ENCODE assay signal across 14 cellular contexts in genomic region chr4:24915121-24915922, GRCh38. TPM values are rescaled to one million over a fixed set of nuclear protein-coding genes. Genes with fewer than 3 reads are reported as not detected.
A peak's percentile ranks its signal among the peaks of the same experiment; 100 is the strongest.
DNase-seq lines count a peak whose midpoint lies in the region; ATAC-seq and TF ChIP-seq lines count a peak whose summit lies in the region.
"Had no signal": no experiment of that assay in that cellular context is flagged by ENCODE, and none has a peak within 500 bp of the region (broad histone marks: within the 10 kb centered on the region; RNA-seq: fewer than 3 reads in every experiment).

No MANE protein-coding gene starts in this region.

- no peak overlapping the region for H2AFZ ChIP-seq in HCT116 (ENCODE audit: low read depth, low read length, poor library complexity, severe bottlenecking)
- H2AFZ ChIP-seq: parathyroid adenoma had no signal

- H3K4me2 ChIP-seq in BLaER1 (peak overlapping the region; percentile 81), HCT116 (ENCODE audit: low read length) (no peak overlapping the region)

- 0 out of 6 replicates have a peak, but pooled peaks of 2 of the 3 experiments have one; percentile 7 to 16 for TF ChIP-seq CTCF in HCT116 (IDR thresholded peaks at IDR 0.05 in 2 of 3, conservative IDR thresholded peaks at IDR 0.05 in 1 of 3; ENCODE audit: borderline replicate concordance in 1 of 3, insufficient read depth in 1 of 3, low read depth in 2 of 3, low read length in 2 of 3)
- TF ChIP-seq CTCF in astrocyte of the spinal cord (IDR thresholded peaks at IDR 0.05; ENCODE audit: low read depth, low read length), result peak; percentile 21

- H3K4me3 ChIP-seq in BLaER1 (no peak overlapping the region), HCT116 (replicated peaks in 1 of 2; ENCODE audit: low read depth in 1 of 2, low read length in 2 of 2) (no peak overlapping the region), astrocyte of the spinal cord (ENCODE audit: low read depth, low read length) (no peak overlapping the region)
- H3K4me3 ChIP-seq: coronary artery, HAP-1 had no signal

- peak overlapping the region; percentile 72; the same call in 1 of the 2 replicates for H3K27ac ChIP-seq in BLaER1
- H3K27ac ChIP-seq in HCT116 (ENCODE audit: low read depth, low read length), result no peak overlapping the region
- H3K27ac ChIP-seq: coronary artery, parathyroid adenoma had no signal

- ATAC-seq in HCT116, result no peak
- ATAC-seq in esophagus mucosa, result no peak
- no peak for ATAC-seq in HG03196 (IDR thresholded peaks at IDR 0.05; ENCODE audit: unreplicated experiment)
- ATAC-seq in HG03457 (IDR thresholded peaks at IDR 0.05; ENCODE audit: unreplicated experiment), result no peak
- ATAC-seq: activated CD8-positive, alpha-beta T cell treated with anti-CD3 and anti-CD28 coated beads for 36 hours had no signal

- no peak for DNase-seq in HCT116 (ENCODE audit: low read depth, low spot score)
- no peak for DNase-seq in astrocyte of the spinal cord (ENCODE audit: low read depth, low spot score)
- peak; percentile 57 for DNase-seq in islet precursor cell
- DNase-seq: activated CD8-positive, alpha-beta T cell treated with anti-CD3 and anti-CD28 coated beads for 36 hours; glutamatergic neuron; stimulated activated naive CD4-positive, alpha-beta T cell; SW 1271 had no signal

- H3K79me2 ChIP-seq in HCT116 (ENCODE audit: insufficient read depth, low read length), result no peaks in the 10 kb centered on the region
- H3K79me2 ChIP-seq: parathyroid adenoma had no signal

- H3K27me3 ChIP-seq in BLaER1 (no peaks in the 10 kb centered on the region), HCT116 (ENCODE audit: insufficient read depth, low read length) (no peaks in the 10 kb centered on the region)

- POLR2A ChIA-PET in HCT116 (lab: Charles Lee), result interaction anchor here (1.2 kb wide), 1 partner anchor 358 kb away, joined by 3 read pairs; no protein-coding TSS in a partner anchor

- in situ Hi-C loops in astrocyte of the spinal cord (cut with HindIII; ENCODE audit: low sequenced_read_pairs), result no loop called here

- H3K4me1 ChIP-seq in BLaER1 (peaks cover 61% of the 10 kb centered on the region), HCT116 (ENCODE audit: control insufficient read depth in 1 of 2, insufficient read depth in 2 of 2, low read length in 2 of 2) (peaks cover 10 to 13% of the 10 kb centered on the region in 2 experiments)
- H3K4me1 ChIP-seq: parathyroid adenoma had no signal

- no peaks in the 10 kb centered on the region for H4K20me1 ChIP-seq in BLaER1
- no peaks in the 10 kb centered on the region for H4K20me1 ChIP-seq in HCT116 (ENCODE audit: insufficient read depth)

- H3K36me3 ChIP-seq in BLaER1 (peaks cover 9% of the 10 kb centered on the region), HCT116 (ENCODE audit: control insufficient read depth in 1 of 2, insufficient read depth in 2 of 2, low read length in 2 of 2) (no peaks in the 10 kb centered on the region)
- H3K36me3 ChIP-seq: HAP-1 had no signal

- RAD21 ChIA-PET in HCT116 (lab: Charles Lee; ENCODE audit: low non-redundant PET in 1 of 2, low total read pairs in 2 of 2, uncharacterized antibody in 2 of 2, unreplicated experiment in 2 of 2), result no interaction called here

- H3K9me2 ChIP-seq in HCT116 (ENCODE audit: insufficient read depth), result no peaks in the 10 kb centered on the region

- TF ChIP-seq RAD21 in HCT116 (IDR thresholded peaks at IDR 0.05; ENCODE audit: low read depth), result peak; percentile 45

- no TSS peak for BruUV-seq in HCT116 (replicated peaks; lab: Mats Ljungman, UMichigan)

- H3K9ac ChIP-seq in BLaER1 (peak overlapping the region; percentile 33; the same call in 1 of the 2 replicates), HCT116 (ENCODE audit: low read length) (no peak overlapping the region)
- H3K9ac ChIP-seq: parathyroid adenoma had no signal

- intact Hi-C loops in HCT116 (cut with micrococcal nuclease), result no loop called here

- CTCF ChIA-PET in HCT116 (lab: Charles Lee), result no interaction called here

- TF ChIP-seq POLR2A in HCT116 (IDR thresholded peaks at IDR 0.05; ENCODE audit: borderline replicate concordance, extremely low read depth, insufficient read depth, insufficient read length), result no peak

- H3K9me3 ChIP-seq in BLaER1 (peaks cover 52% of the 10 kb centered on the region), HCT116 (ENCODE audit: control insufficient read depth in 1 of 2, insufficient read depth in 1 of 2, low read depth in 1 of 2, low read length in 2 of 2) (no peaks in the 10 kb centered on the region)
- H3K9me3 ChIP-seq: HAP-1 had no signal

TF ChIP-seq in HCT116, 20 proteins besides CTCF, POLR2A, EP300 and RAD21:
- TF ChIP-seq POLR2AphosphoS5 (IDR thresholded peaks at IDR 0.05; ENCODE audit: low read depth, low read length), result no peak
- TF ChIP-seq SRF (IDR thresholded peaks at IDR 0.05; ENCODE audit: low read depth), result no peak
- TF ChIP-seq ZFX (IDR thresholded peaks at IDR 0.05), result no peak
- TF ChIP-seq SP1 (IDR thresholded peaks at IDR 0.05; ENCODE audit: low read depth), result no peak
- TF ChIP-seq EZH2 (IDR thresholded peaks at IDR 0.05), result no peak
- no peak for TF ChIP-seq JUND (IDR thresholded peaks at IDR 0.05)
- no peak for TF ChIP-seq EGR1 (IDR thresholded peaks at IDR 0.05; ENCODE audit: low read depth)
- no peak for TF ChIP-seq ZNF274 (IDR thresholded peaks at IDR 0.05; ENCODE audit: low read depth, low read length)
- no peak for TF ChIP-seq ELF1 (IDR thresholded peaks at IDR 0.05; ENCODE audit: borderline replicate concordance, low read depth)
- TF ChIP-seq EZH2phosphoT487 (IDR thresholded peaks at IDR 0.05; ENCODE audit: borderline replicate concordance), result no peak
- no peak for TF ChIP-seq ATF3 (IDR thresholded peaks at IDR 0.05)
- TF ChIP-seq CEBPB (IDR thresholded peaks at IDR 0.05; ENCODE audit: low read depth), result no peak
- TF ChIP-seq SIN3A (IDR thresholded peaks at IDR 0.05; ENCODE audit: low read depth), result no peak

RNA-seq across cellular contexts. Expression of gene CCDC149, which starts 2.5 kb away (rescaled TPM):
- 5.3 TPM for total RNA-seq in HCT116 (2021; ENCODE audit: unreplicated experiment)
- polyA plus RNA-seq in HCT116 (2012), result 3.7 and 5.2 TPM in 2 replicates
- total RNA-seq in esophagus mucosa, result 2.7 TPM
- total RNA-seq: activated CD8-positive, alpha-beta T cell treated with anti-CD3 and anti-CD28 coated beads for 36 hours had no signal
